In genomic region chr11:130672911-130673310, GRCh38 we compare ENCODE assay signal across 2 cellular contexts.
TF ChIP-seq lines count a peak whose summit lies in the region.

No MANE protein-coding gene starts in this region.

TF ChIP-seq in SK-N-SH, 30 proteins besides CTCF, POLR2A, EP300 and RAD21 (continued from another document):
- TF ChIP-seq NFIC (IDR thresholded peaks at IDR 0.05; ENCODE audit: borderline replicate concordance) (peak; percentile 43; the same call in 1 of the 2 replicates), FOSL2 (IDR thresholded peaks at IDR 0.05; ENCODE audit: borderline replicate concordance, low read depth) (peak; percentile 13; the same call in 1 of the 2 replicates)

TF ChIP-seq in SK-N-SH treated with all-trans-retinoic acid at 6 μM for 48 hours, 23 proteins besides CTCF, POLR2A, EP300 and RAD21 (continued from another document):
- TF ChIP-seq CREB5 (CRISPR knock-in tag; IDR thresholded peaks at IDR 0.05; ENCODE audit: low read depth) (no peak), ESRRG (CRISPR knock-in tag; IDR thresholded peaks at IDR 0.05) (no peak)
